Comparison of ENCODE assay signal across 8 cellular contexts in the genomic region with DNA sequence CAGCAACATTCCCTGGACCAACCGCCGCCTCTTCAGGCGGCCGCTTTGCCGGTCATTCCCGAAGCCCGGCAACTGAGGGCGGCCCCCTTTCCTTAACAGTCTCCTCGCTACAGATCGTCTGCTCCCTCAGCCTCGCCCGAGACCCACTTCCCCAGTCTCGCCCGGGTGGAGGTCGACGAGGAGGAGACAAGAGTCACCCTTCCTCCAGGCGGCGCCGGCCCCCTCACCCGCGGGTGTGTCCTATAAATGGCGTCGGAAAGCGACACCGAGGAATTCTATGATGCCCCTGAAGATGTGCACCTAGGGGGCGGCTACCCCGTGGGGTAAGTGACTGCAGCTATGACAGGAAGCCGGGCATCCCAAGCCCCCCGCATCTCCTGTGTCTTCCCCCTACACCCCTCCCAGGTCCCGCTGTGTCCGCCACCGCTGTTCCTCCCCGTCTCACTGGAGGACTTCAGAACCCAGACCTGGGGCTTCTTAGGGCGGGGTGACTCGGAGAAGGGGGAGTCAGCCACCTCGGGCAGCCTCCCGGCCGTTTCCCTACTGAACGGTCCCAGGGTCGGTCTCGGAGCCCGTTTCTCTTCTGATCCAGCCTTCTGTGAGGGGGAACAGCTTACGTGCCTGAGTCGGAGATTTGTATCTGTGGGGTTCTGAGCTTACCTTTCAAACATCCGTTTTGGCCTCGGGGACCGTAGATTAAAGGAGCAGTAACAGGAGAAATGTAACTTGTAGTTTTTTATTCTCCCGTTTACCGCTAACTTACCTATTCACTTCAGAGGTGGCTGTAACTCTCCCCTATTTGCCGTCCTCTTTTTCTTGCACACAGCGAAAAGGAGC. TPM values are rescaled to one million over a fixed set of nuclear protein-coding genes. Genes with fewer than 3 reads are reported as not detected.
A peak's percentile ranks its signal among the peaks of the same experiment; 100 is the strongest.
DNase-seq lines count a peak whose midpoint lies in the region; ATAC-seq and TF ChIP-seq lines count a peak whose summit lies in the region.

No MANE protein-coding gene starts in this region.

- TF ChIP-seq EP300 in stomach (IDR thresholded peaks at IDR 0.05), result no peak

- TF ChIP-seq CTCF in epithelial cell of proximal tubule (conservative IDR thresholded peaks at IDR 0.05; ENCODE audit: low read depth, low read length) (no peak), stomach (IDR thresholded peaks at IDR 0.05) (no peak)

- H3K4me1 ChIP-seq in stomach, result peaks cover 0 to 38% (median 14%) of the 10 kb centered on the region in 4 donors

- no peaks in the 10 kb centered on the region for H3K36me3 Mint-ChIP-seq in natural killer cell treated with Interleukin-12 subunit alpha and Interleukin-12 subunit beta and Interleukin-15 and Interleukin-18, amount 100 ng/mL, for 72 hours

- H3K9me3 Mint-ChIP-seq in natural killer cell treated with Interleukin-12 subunit alpha and Interleukin-12 subunit beta and Interleukin-15 and Interleukin-18, amount 100 ng/mL, for 72 hours, result no peaks in the 10 kb centered on the region

- H3K36me3 ChIP-seq in stomach, result no peaks in the 10 kb centered on the region

- TF ChIP-seq POLR2A in stomach (IDR thresholded peaks at IDR 0.05), result no peak

- H3K4me1 Mint-ChIP-seq in natural killer cell treated with Interleukin-12 subunit alpha and Interleukin-12 subunit beta and Interleukin-15 and Interleukin-18, amount 100 ng/mL, for 72 hours (ENCODE audit: low read depth in 2 of 2), result peaks cover 22 to 32% of the 10 kb centered on the region in 2 donors

- peak overlapping the region; percentile 96 to 97 for H3K27ac Mint-ChIP-seq in natural killer cell treated with Interleukin-12 subunit alpha and Interleukin-12 subunit beta and Interleukin-15 and Interleukin-18, amount 100 ng/mL, for 72 hours

- WGBS in stomach, 5 donors, result 0 to 43% (median 10%) methylated on average over 38 to 51 of the region's 51 CpGs

- DNase-seq in DMS 273 (lab: John Stamatoyannopoulos, UW; ENCODE audit: unreplicated experiment), result peak; percentile 66
- DNase-seq in DMS 273 treated with DMSO at 0.1 percent for 48 hours (lab: John Stamatoyannopoulos, UW), result no peak
- DNase-seq in NCI-H510A treated with DMSO at 0.1 percent for 48 hours (lab: John Stamatoyannopoulos, UW), result peak; percentile 43
- peak; percentile 31 for DNase-seq in activated T-cell treated with anti-CD3 and anti-CD28 coated beads for 24 hours (ENCODE audit: low read depth)
- no peak for DNase-seq in epithelial cell of proximal tubule (ENCODE audit: low read depth)
- DNase-seq in natural killer cell treated with Interleukin-12 subunit alpha and Interleukin-12 subunit beta and Interleukin-15 and Interleukin-18, amount 100 ng/mL, for 72 hours (ENCODE audit: low spot score), result peak; percentile 76
- DNase-seq in stomach, result peak; percentile 37

- H3K4me3 ChIP-seq in epithelial cell of proximal tubule (ENCODE audit: low read depth, low read length) (peak overlapping the region; percentile 87), stomach (peak overlapping the region; percentile 56 to 78 (median 71))

- H3K9me3 ChIP-seq in stomach, result no peaks in the 10 kb centered on the region

- H3K27me3 Mint-ChIP-seq in natural killer cell treated with Interleukin-12 subunit alpha and Interleukin-12 subunit beta and Interleukin-15 and Interleukin-18, amount 100 ng/mL, for 72 hours, result no peaks in the 10 kb centered on the region

- H3K27me3 ChIP-seq in stomach, result no peaks in the 10 kb centered on the region

- ATAC-seq in HG02938 (IDR thresholded peaks at IDR 0.05; ENCODE audit: unreplicated experiment), result peak; percentile 22
- peak; percentile 47 to 54 for ATAC-seq in natural killer cell treated with Interleukin-12 subunit alpha and Interleukin-12 subunit beta and Interleukin-15 and Interleukin-18, amount 100 ng/mL, for 72 hours

- intact Hi-C loops in stomach (cut with DNase I; ENCODE audit: low total_unique reads), result no loop called here

- peak overlapping the region; percentile 99 for H3K4me3 Mint-ChIP-seq in natural killer cell treated with Interleukin-12 subunit alpha and Interleukin-12 subunit beta and Interleukin-15 and Interleukin-18, amount 100 ng/mL, for 72 hours

- peak overlapping the region; percentile 92 to 96 (median 93) for H3K27ac ChIP-seq in stomach

RNA-seq across cellular contexts. Expression of gene WDR44, which starts 0.6 kb away (rescaled TPM):
- total RNA-seq in epithelial cell of proximal tubule (8.1 and 13.7 TPM in 2 replicates), stomach (10 to 100 TPM in 4 of 5 donors, 1 to 10 TPM in 1; 4.1 to 40.1 (median 22.2) TPM)
- 10 to 100 TPM; 21.6 to 23.1 TPM for total RNA-seq in natural killer cell treated with Interleukin-12 subunit alpha and Interleukin-12 subunit beta and Interleukin-15 and Interleukin-18, amount 100 ng/mL, for 72 hours
- 1 to 10 TPM; 4.1 to 6.1 (median 4.4) TPM for polyA plus RNA-seq in stomach

Comparison
In these comparisons a context has a peak if more than half of its experiments do, and no peak if none do; other contexts are left out.
1. DNase-seq: peak in DMS 273 (single experiment), NCI-H510A treated with DMSO at 0.1 percent for 48 hours (single experiment), activated T-cell treated with anti-CD3 and anti-CD28 coated beads for 24 hours (single experiment), natural killer cell treated with Interleukin-12 subunit alpha and Interleukin-12 subunit beta and Interleukin-15 and Interleukin-18, amount 100 ng/mL, for 72 hours (single experiment) and stomach (single experiment); none in DMS 273 treated with DMSO at 0.1 percent for 48 hours (single experiment) and epithelial cell of proximal tubule (single experiment).